ENCODE assay signal across 1 cellular context in the genomic region with DNA sequence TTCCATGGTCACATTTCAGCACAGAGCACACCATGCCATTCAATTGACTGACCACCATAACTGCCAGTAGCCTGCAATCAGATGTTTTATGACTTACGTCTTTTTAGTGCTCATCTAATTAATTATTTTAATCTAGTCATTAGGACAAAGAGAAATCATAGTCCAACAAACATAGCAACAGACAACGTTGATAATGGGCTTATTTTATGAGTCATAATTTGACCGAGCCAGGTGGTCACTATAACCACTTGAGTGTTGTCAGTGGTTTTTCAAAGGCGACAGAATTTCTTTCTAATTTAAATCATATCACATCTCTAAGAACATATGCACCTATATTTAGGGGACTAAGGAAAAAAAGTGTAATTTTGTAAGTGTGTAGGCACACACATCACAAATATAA.
TF ChIP-seq lines count a peak whose summit lies in the region.

No MANE protein-coding gene starts in this region.

TF ChIP-seq in GM12878, 131 proteins besides CTCF, POLR2A, EP300 and RAD21:
- TF ChIP-seq ATF2 (IDR thresholded peaks at IDR 0.05; ENCODE audit: low read length) = 0 out of 2 replicates have a peak, but pooled peaks have one; percentile 30
- peak; percentile 76 for TF ChIP-seq RFX5 (IDR thresholded peaks at IDR 0.05; ENCODE audit: low read depth, low read length)
- TF ChIP-seq CREM (IDR thresholded peaks at IDR 0.05; ENCODE audit: low read depth) = 0 out of 2 replicates have a peak, but pooled peaks have one; percentile 17
- no peak for TF ChIP-seq E2F4 (IDR thresholded peaks at IDR 0.05; ENCODE audit: low read depth, low read length)
- TF ChIP-seq, protein P1, sequence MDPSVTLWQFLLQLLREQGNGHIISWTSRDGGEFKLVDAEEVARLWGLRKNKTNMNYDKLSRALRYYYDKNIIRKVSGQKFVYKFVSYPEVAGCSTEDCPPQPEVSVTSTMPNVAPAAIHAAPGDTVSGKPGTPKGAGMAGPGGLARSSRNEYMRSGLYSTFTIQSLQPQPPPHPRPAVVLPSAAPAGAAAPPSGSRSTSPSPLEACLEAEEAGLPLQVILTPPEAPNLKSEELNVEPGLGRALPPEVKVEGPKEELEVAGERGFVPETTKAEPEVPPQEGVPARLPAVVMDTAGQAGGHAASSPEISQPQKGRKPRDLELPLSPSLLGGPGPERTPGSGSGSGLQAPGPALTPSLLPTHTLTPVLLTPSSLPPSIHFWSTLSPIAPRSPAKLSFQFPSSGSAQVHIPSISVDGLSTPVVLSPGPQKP (IDR thresholded peaks at IDR 0.05; ENCODE audit: low read depth, low read length) = no peak
- TF ChIP-seq ZNF622 (IDR thresholded peaks at IDR 0.05) = no peak
- peak; percentile 49; the same call in 1 of the 2 replicates for TF ChIP-seq NFIC (IDR thresholded peaks at IDR 0.05; ENCODE audit: low read depth, low read length)
- TF ChIP-seq ATF7 (IDR thresholded peaks at IDR 0.05; ENCODE audit: low read depth) = peak; percentile 36; the same call in 1 of the 2 replicates
- TF ChIP-seq DPF2 (IDR thresholded peaks at IDR 0.05) = no peak; the same call in 1 of the 2 replicates
- peak; percentile 72; the same call in 1 of the 2 replicates for TF ChIP-seq MTA2 (IDR thresholded peaks at IDR 0.05; ENCODE audit: low read depth)
- TF ChIP-seq IRF4 (IDR thresholded peaks at IDR 0.05; ENCODE audit: low read depth, low read length) = no peak
- 0 out of 2 replicates have a peak, but pooled peaks have one; percentile 54 for TF ChIP-seq TCF12 (IDR thresholded peaks at IDR 0.05; ENCODE audit: low read depth, low read length)
- no peak for TF ChIP-seq ETV6 (conservative IDR thresholded peaks at IDR 0.05 in 1 of 2, IDR thresholded peaks at IDR 0.05 in 1 of 2; ENCODE audit: borderline replicate concordance in 1 of 2, low read depth in 1 of 2)
- no peak for TF ChIP-seq FOS (IDR thresholded peaks at IDR 0.05; ENCODE audit: borderline replicate concordance, extremely low read depth, insufficient read length)
- no peak for TF ChIP-seq SMARCA5 (IDR thresholded peaks at IDR 0.05)
- TF ChIP-seq HDAC2 (IDR thresholded peaks at IDR 0.05) = no peak
- TF ChIP-seq EZH2 (IDR thresholded peaks at IDR 0.05; ENCODE audit: borderline replicate concordance, control insufficient read depth, low read depth, low read length) = no peak
- no peak for TF ChIP-seq TCF3 (IDR thresholded peaks at IDR 0.05; ENCODE audit: borderline replicate concordance, insufficient read depth, low read depth, low read length)
- TF ChIP-seq SREBF2 (IDR thresholded peaks at IDR 0.05; ENCODE audit: low read length) = no peak
- TF ChIP-seq MYC (IDR thresholded peaks at IDR 0.05; ENCODE audit: insufficient read depth, insufficient read length, insufficient replicate concordance, low read length, severe bottlenecking) = no peak
- 0 out of 2 replicates have a peak, but pooled peaks have one; percentile 19 for TF ChIP-seq BMI1 (IDR thresholded peaks at IDR 0.05; ENCODE audit: borderline replicate concordance)
- no peak for TF ChIP-seq NRF1 (conservative IDR thresholded peaks at IDR 0.05; ENCODE audit: low read depth, low read length)
- TF ChIP-seq, protein P2, sequence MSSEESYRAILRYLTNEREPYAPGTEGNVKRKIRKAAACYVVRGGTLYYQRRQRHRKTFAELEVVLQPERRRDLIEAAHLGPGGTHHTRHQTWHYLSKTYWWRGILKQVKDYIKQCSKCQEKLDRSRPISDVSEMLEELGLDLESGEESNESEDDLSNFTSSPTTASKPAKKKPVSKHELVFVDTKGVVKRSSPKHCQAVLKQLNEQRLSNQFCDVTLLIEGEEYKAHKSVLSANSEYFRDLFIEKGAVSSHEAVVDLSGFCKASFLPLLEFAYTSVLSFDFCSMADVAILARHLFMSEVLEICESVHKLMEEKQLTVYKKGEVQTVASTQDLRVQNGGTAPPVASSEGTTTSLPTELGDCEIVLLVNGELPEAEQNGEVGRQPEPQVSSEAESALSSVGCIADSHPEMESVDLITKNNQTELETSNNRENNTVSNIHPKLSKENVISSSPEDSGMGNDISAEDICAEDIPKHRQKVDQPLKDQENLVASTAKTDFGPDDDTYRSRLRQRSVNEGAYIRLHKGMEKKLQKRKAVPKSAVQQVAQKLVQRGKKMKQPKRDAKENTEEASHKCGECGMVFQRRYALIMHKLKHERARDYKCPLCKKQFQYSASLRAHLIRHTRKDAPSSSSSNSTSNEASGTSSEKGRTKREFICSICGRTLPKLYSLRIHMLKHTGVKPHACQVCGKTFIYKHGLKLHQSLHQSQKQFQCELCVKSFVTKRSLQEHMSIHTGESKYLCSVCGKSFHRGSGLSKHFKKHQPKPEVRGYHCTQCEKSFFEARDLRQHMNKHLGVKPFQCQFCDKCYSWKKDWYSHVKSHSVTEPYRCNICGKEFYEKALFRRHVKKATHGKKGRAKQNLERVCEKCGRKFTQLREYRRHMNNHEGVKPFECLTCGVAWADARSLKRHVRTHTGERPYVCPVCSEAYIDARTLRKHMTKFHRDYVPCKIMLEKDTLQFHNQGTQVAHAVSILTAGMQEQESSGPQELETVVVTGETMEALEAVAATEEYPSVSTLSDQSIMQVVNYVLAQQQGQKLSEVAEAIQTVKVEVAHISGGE (CRISPR knock-in tag; IDR thresholded peaks at IDR 0.05) = no peak
- no peak for TF ChIP-seq SMC3 (IDR thresholded peaks at IDR 0.05; ENCODE audit: borderline replicate concordance, low read length)
- TF ChIP-seq CHD4 (IDR thresholded peaks at IDR 0.05) = no peak
- TF ChIP-seq TARDBP (IDR thresholded peaks at IDR 0.05; ENCODE audit: borderline replicate concordance) = no peak
- 0 out of 2 replicates have a peak, but pooled peaks have one; percentile 19 for TF ChIP-seq MEF2A (IDR thresholded peaks at IDR 0.05; ENCODE audit: insufficient read depth, low read depth, low read length)
- 0 out of 2 replicates have a peak, but pooled peaks have one; percentile 55 for TF ChIP-seq BCL11A (IDR thresholded peaks at IDR 0.05; ENCODE audit: low read depth, low read length)
- TF ChIP-seq, protein P3, sequence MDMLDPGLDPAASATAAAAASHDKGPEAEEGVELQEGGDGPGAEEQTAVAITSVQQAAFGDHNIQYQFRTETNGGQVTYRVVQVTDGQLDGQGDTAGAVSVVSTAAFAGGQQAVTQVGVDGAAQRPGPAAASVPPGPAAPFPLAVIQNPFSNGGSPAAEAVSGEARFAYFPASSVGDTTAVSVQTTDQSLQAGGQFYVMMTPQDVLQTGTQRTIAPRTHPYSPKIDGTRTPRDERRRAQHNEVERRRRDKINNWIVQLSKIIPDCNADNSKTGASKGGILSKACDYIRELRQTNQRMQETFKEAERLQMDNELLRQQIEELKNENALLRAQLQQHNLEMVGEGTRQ (IDR thresholded peaks at IDR 0.05; ENCODE audit: borderline replicate concordance, low read depth, low read length) = no peak
- peak; percentile 14 to 15; a peak in 1 of 4 replicates for TF ChIP-seq BHLHE40 (IDR thresholded peaks at IDR 0.05; ENCODE audit: borderline replicate concordance in 1 of 2, low read depth in 2 of 2, low read length in 1 of 2)
- no peak for TF ChIP-seq E2F8 (IDR thresholded peaks at IDR 0.05; ENCODE audit: low read depth, partially characterized antibody)
- TF ChIP-seq FOXK2 (IDR thresholded peaks at IDR 0.05) = no peak
- TF ChIP-seq NFXL1 (IDR thresholded peaks at IDR 0.05; ENCODE audit: borderline replicate concordance) = no peak
- no peak for TF ChIP-seq CHD2 (IDR thresholded peaks at IDR 0.05; ENCODE audit: borderline replicate concordance, low read depth, low read length)
- no peak for TF ChIP-seq ZNF24 (IDR thresholded peaks at IDR 0.05)
- no peak for TF ChIP-seq TAF1 (IDR thresholded peaks at IDR 0.05; ENCODE audit: borderline replicate concordance, low read depth, low read length)
- no peak for TF ChIP-seq ZBTB40 (IDR thresholded peaks at IDR 0.05; ENCODE audit: borderline replicate concordance)
- no peak for TF ChIP-seq ZNF207 (IDR thresholded peaks at IDR 0.05; ENCODE audit: borderline replicate concordance)
- TF ChIP-seq RUNX3 (IDR thresholded peaks at IDR 0.05; ENCODE audit: low read length) = peak; percentile 92
- TF ChIP-seq CREB1 (IDR thresholded peaks at IDR 0.05; ENCODE audit: low read depth) = 0 out of 2 replicates have a peak, but pooled peaks have one; percentile 34
- peak; percentile 77 for TF ChIP-seq JUNB (IDR thresholded peaks at IDR 0.05)
- TF ChIP-seq ZZZ3 (IDR thresholded peaks at IDR 0.05; ENCODE audit: control insufficient read depth, insufficient read length, low read depth) = no peak
- no peak for TF ChIP-seq RB1 (IDR thresholded peaks at IDR 0.05; ENCODE audit: borderline replicate concordance)
- TF ChIP-seq, protein P4, sequence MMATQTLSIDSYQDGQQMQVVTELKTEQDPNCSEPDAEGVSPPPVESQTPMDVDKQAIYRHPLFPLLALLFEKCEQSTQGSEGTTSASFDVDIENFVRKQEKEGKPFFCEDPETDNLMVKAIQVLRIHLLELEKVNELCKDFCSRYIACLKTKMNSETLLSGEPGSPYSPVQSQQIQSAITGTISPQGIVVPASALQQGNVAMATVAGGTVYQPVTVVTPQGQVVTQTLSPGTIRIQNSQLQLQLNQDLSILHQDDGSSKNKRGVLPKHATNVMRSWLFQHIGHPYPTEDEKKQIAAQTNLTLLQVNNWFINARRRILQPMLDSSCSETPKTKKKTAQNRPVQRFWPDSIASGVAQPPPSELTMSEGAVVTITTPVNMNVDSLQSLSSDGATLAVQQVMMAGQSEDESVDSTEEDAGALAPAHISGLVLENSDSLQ (IDR thresholded peaks at IDR 0.05) = peak; percentile 18; the same call in 1 of the 2 replicates
- no peak for TF ChIP-seq ZNF274 (IDR thresholded peaks at IDR 0.05; ENCODE audit: insufficient read depth, insufficient read length)
- no peak for TF ChIP-seq POLR2AphosphoS2 (IDR thresholded peaks at IDR 0.05; ENCODE audit: low read depth, low read length)
TF ChIP-seq in GM12878: peak in this region for 15.
